In the genomic region with DNA sequence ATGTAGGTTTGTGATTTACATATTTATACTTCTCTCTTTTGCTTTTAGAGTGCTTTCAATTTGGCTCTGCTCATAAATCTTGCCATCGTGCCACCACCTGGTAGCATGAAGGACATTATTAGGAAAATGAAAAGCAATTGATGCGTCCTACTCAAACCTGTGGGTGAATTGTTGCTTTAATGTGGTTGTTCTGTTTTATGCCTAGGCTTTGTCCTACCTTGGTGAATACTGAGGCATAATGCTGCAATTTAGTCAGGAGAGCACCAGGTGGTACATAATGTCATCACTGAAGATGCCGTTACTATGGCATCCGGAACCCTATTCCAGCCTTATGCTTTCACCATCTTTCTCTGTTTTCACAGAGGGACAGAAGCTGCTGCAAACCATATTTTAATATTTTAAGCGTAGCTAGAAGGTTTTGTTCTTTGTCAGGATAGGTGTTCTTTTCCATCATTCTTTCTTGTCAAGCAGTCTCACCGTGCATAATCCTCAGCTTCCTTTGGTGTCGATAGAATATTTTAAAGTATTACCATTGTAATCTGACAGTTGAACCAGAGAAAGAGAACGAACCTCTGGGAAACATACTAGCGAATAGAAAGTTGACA, we compare ENCODE assay signal across 20 cellular contexts.
"Had no signal": no experiment of that assay in that cellular context is flagged by ENCODE, and none has a peak within 500 bp of the region (broad histone marks: within the 10 kb centered on the region; RNA-seq: fewer than 3 reads in every experiment).

No MANE protein-coding gene starts in this region.

- H3K4me1 ChIP-seq: gastrocnemius medialis, left ventricle myocardium inferior, transverse colon had no signal

- H3K36me3 Mint-ChIP-seq: activated naive CD8-positive, alpha-beta T cell; naive thymus-derived CD8-positive, alpha-beta T cell; stimulated activated naive B cell treated with anti-CD40 and anti-IgM and Interleukin-4, amounts not matched to agents 10 μg/mL and 1 μg/mL and 100 μg/mL, for 72 hours had no signal

- H3K27me3 Mint-ChIP-seq: activated B cell treated with CpG ODN at 0.5 μM for 24 hours; activated naive CD8-positive, alpha-beta T cell; activated T-helper 17 cell treated with anti-CD3 and anti-CD28 coated beads, Interleukin-2, amount 50 U/mL, for 72 hours; progenitor cell of endocrine pancreas; stimulated activated naive B cell treated with anti-CD40 and anti-IgM and Interleukin-4, amounts not matched to agents 10 μg/mL and 1 μg/mL and 100 μg/mL, for 72 hours had no signal

- H3K27me3 ChIP-seq: esophagus squamous epithelium, gastrocnemius medialis, transverse colon had no signal

- H3K9me3 ChIP-seq: esophagus squamous epithelium, gastrocnemius medialis, left ventricle myocardium inferior, transverse colon had no signal

- H3K4me3 ChIP-seq: coronary artery, esophagus squamous epithelium, gastrocnemius medialis, left ventricle myocardium inferior, transverse colon had no signal

- H3K4me1 Mint-ChIP-seq: activated B cell treated with CpG ODN at 0.5 μM for 24 hours; activated CD4-positive, alpha-beta T cell treated with anti-CD3 and anti-CD28 coated beads for 36 hours; activated T-helper 17 cell treated with anti-CD3 and anti-CD28 coated beads, Interleukin-2, amount 50 U/mL, for 72 hours; endodermal cell; naive thymus-derived CD8-positive, alpha-beta T cell; stimulated activated naive B cell treated with anti-CD40 and anti-IgM and Interleukin-4, amounts not matched to agents 10 μg/mL and 1 μg/mL and 100 μg/mL, for 72 hours had no signal

- H3K4me3 Mint-ChIP-seq: activated B cell treated with CpG ODN at 0.5 μM for 24 hours; activated CD4-positive, alpha-beta T cell treated with anti-CD3 and anti-CD28 coated beads for 36 hours; activated naive CD8-positive, alpha-beta T cell; activated T-cell treated with anti-CD3 and anti-CD28 coated beads, Interleukin-2, amount 50 U/mL, for 24 hours; activated T-helper 17 cell treated with anti-CD3 and anti-CD28 coated beads, Interleukin-2, amount 50 U/mL, for 72 hours; endodermal cell; naive thymus-derived CD8-positive, alpha-beta T cell; stimulated activated naive B cell treated with anti-CD40 and anti-IgM and Interleukin-4, amounts not matched to agents 10 μg/mL and 1 μg/mL and 100 μg/mL, for 72 hours had no signal

- H3K27ac Mint-ChIP-seq: activated B cell treated with CpG ODN at 0.5 μM for 24 hours; activated CD4-positive, alpha-beta T cell treated with anti-CD3 and anti-CD28 coated beads for 36 hours; activated naive CD8-positive, alpha-beta T cell; activated T-cell treated with anti-CD3 and anti-CD28 coated beads, Interleukin-2, amount 50 U/mL, for 24 hours; activated T-helper 17 cell treated with anti-CD3 and anti-CD28 coated beads, Interleukin-2, amount 50 U/mL, for 72 hours; endodermal cell; naive thymus-derived CD8-positive, alpha-beta T cell; progenitor cell of endocrine pancreas; stimulated activated naive B cell treated with anti-CD40 and anti-IgM and Interleukin-4, amounts not matched to agents 10 μg/mL and 1 μg/mL and 100 μg/mL, for 72 hours had no signal

- H3K27ac ChIP-seq: coronary artery, esophagus squamous epithelium, gastrocnemius medialis, left ventricle myocardium inferior, transverse colon had no signal

- H3K36me3 ChIP-seq: esophagus squamous epithelium, gastrocnemius medialis, left ventricle myocardium inferior, transverse colon had no signal

- H3K9me3 Mint-ChIP-seq: activated T-cell treated with anti-CD3 and anti-CD28 coated beads, Interleukin-2, amount 50 U/mL, for 24 hours had no signal

- DNase-seq: activated B cell treated with CpG ODN at 0.5 μM for 24 hours; activated CD4-positive, alpha-beta T cell treated with anti-CD3 and anti-CD28 coated beads for 36 hours; activated CD4-positive, alpha-beta T cell treated with anti-CD3 and anti-CD28 coated beads, Interleukin-2, amount 50 U/mL, for 4 hours; activated CD8-positive, alpha-beta memory T cell treated with anti-CD3 and anti-CD28 coated beads for 24 hours; activated CD8-positive, alpha-beta memory T cell treated with anti-CD3 and anti-CD28 coated beads, Interleukin-2, amount 50 U/mL, for 4 hours; activated T-cell treated with anti-CD3 and anti-CD28 coated beads, Interleukin-2, amount 50 U/mL, for 24 hours; cerebellar nuclear complex; endodermal cell; esophagus squamous epithelium; gastrocnemius medialis; left ventricle myocardium inferior; naive thymus-derived CD8-positive, alpha-beta T cell; stimulated activated CD4-positive, alpha-beta T cell treated with anti-CD3 and anti-CD28 coated beads, Interleukin-2, amount 100 ng/mL, for 48 hours; stimulated activated CD8-positive, alpha-beta memory T cell treated with anti-CD3 and anti-CD28 coated beads, Interleukin-4, amount 100 ng/mL, for 48 hours; stimulated activated naive B cell treated with anti-CD40 and anti-IgM and Interleukin-4, amounts not matched to agents 10 μg/mL and 1 μg/mL and 100 μg/mL, for 72 hours; transverse colon had no signal

- ATAC-seq: activated CD4-positive, alpha-beta T cell treated with anti-CD3 and anti-CD28 coated beads for 36 hours; activated T-helper 17 cell treated with anti-CD3 and anti-CD28 coated beads, Interleukin-2, amount 50 U/mL, for 72 hours; gastrocnemius medialis; naive thymus-derived CD8-positive, alpha-beta T cell; stimulated activated naive B cell treated with anti-CD40 and anti-IgM and Interleukin-4, amounts not matched to agents 10 μg/mL and 1 μg/mL and 100 μg/mL, for 72 hours had no signal
